ENCODE assay signal across 26 cellular contexts in the genomic region with DNA sequence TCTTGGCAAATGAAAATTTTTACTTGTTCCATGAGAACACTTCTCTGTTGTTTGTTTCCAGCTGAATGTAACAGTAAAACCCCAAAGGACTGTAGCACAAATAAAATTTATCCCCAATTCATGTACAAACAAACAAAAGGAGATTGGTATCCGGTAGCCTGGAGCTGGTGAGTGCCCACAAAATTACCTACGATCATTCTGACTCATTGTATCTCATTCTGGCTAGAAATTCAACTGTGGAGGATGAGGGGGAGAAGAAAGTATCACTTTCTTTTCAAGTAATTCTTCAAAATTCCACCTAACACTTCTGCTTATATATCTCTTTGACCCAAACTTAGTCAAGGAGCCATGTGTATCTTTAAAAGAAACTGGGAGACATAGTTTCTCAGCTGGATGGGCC.
"Had no signal": no experiment of that assay in that cellular context is flagged by ENCODE, and none has a peak within 500 bp of the region (broad histone marks: within the 10 kb centered on the region; RNA-seq: fewer than 3 reads in every experiment).

No MANE protein-coding gene starts in this region.

- H3K9ac ChIP-seq: neural progenitor cell had no signal

- H3K4me2 ChIP-seq: neural progenitor cell had no signal

- DNase-seq: activated CD4-positive, alpha-beta T cell treated with anti-CD3 and anti-CD28 coated beads, Interleukin-2, amount 10 ng/mL, durations not matched to agents 7 days and 5 days; activated CD4-positive, CD25-positive, alpha-beta regulatory T cell treated with anti-CD3 and anti-CD28 coated beads, Interleukin-2, amount 50 U/mL, for 72 hours; activated CD8-positive, alpha-beta memory T cell treated with anti-CD3 and anti-CD28 coated beads, Interleukin-2, amount 10 ng/mL, durations not matched to agents 7 days and 5 days; activated CD8-positive, alpha-beta T cell treated with anti-CD3 and anti-CD28 coated beads for 36 hours; activated effector memory CD4-positive, alpha-beta T cell treated with anti-CD3 and anti-CD28 coated beads, Interleukin-2, amount 50 U/mL, for 16 hours; activated naive CD4-positive, alpha-beta T cell treated with anti-CD3 and anti-CD28 coated beads, Interleukin-2, amount 10 ng/mL, durations not matched to agents 7 days and 5 days; activated naive CD8-positive, alpha-beta T cell treated with anti-CD3 and anti-CD28 coated beads, Interleukin-2, amount 50 U/mL, for 24 hours; activated T-cell treated with anti-CD3 and anti-CD28 coated beads for 4 hours; anterior cingulate cortex; body of pancreas; central memory CD4-positive, alpha-beta T cell; effector memory CD4-positive, alpha-beta T cell; hippocampal formation; kidney glomerular epithelial cell; left lung; naive thymus-derived CD4-positive, alpha-beta T cell; small intestine; stimulated activated CD4-positive, alpha-beta T cell treated with anti-CD3 and anti-CD28 coated beads, Interleukin-2, amount 100 ng/mL, for 24 hours; stimulated activated naive B cell treated with anti-CD40 and anti-IgM and Interleukin-4, amounts not matched to agents 10 μg/mL and 1 μg/mL and 100 μg/mL, for 72 hours; trophoblast cell; uterus; WERI-Rb-1 had no signal

- H2AFZ ChIP-seq: neural progenitor cell had no signal

- H3K9me3 ChIP-seq: body of pancreas, esophagus muscularis mucosa, uterus had no signal

- H3K4me1 ChIP-seq: body of pancreas, esophagus muscularis mucosa, neural progenitor cell, uterus had no signal

- H3K36me3 ChIP-seq: esophagus muscularis mucosa, left lung, neural progenitor cell, uterus, WERI-Rb-1 had no signal

- H3K27ac ChIP-seq: body of pancreas, esophagus muscularis mucosa, left lung, neural progenitor cell, uterus, WERI-Rb-1 had no signal

- ATAC-seq: activated CD8-positive, alpha-beta memory T cell treated with anti-CD3 and anti-CD28 coated beads, Interleukin-2, amount 10 ng/mL, durations not matched to agents 7 days and 5 days; activated CD8-positive, alpha-beta T cell treated with anti-CD3 and anti-CD28 coated beads for 36 hours; activated naive CD8-positive, alpha-beta T cell treated with anti-CD3 and anti-CD28 coated beads, Interleukin-2, amount 50 U/mL, for 24 hours; body of pancreas; left lung; naive thymus-derived CD4-positive, alpha-beta T cell; sciatic nerve; stimulated activated naive B cell treated with anti-CD40 and anti-IgM and Interleukin-4, amounts not matched to agents 10 μg/mL and 1 μg/mL and 100 μg/mL, for 72 hours had no signal

- H3K4me3 ChIP-seq: body of pancreas, esophagus muscularis mucosa, left lung, lung, neural progenitor cell, uterus had no signal

- H3K27me3 ChIP-seq: body of pancreas, esophagus muscularis mucosa, left lung, neural progenitor cell, uterus had no signal
